20 cellular contexts compared by ENCODE assay signal in the genomic region with DNA sequence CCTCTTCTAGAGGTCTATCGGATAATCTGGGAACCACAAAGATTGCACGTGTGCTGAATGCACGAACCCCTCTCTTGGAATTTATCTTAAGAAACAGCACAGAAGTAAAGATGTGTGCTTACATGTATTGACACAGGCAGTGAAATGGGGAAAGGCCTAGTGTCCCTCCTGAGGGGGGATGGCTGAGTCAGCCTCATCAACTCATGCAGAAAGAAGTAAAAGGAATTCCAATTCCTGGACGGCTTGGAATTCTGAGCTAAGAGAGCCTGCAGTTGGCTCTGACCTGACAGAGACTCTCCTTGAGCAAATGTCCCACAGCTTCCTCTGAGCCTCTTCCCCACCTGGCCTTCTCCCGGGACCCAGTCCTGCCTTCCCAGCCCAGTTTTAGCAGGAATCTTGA.
A peak's percentile ranks its signal among the peaks of the same experiment; 100 is the strongest.
DNase-seq lines count a peak whose midpoint lies in the region; TF ChIP-seq lines count a peak whose summit lies in the region.
"Had no signal": no experiment of that assay in that cellular context is flagged by ENCODE, and none has a peak within 500 bp of the region (broad histone marks: within the 10 kb centered on the region; RNA-seq: fewer than 3 reads in every experiment).

No MANE protein-coding gene starts in this region.

- H3K9me3 ChIP-seq in H9 (ENCODE audit: control insufficient read depth, low read depth, low read length) (no peaks in the 10 kb centered on the region), WERI-Rb-1 (ENCODE audit: severe bottlenecking) (no peaks in the 10 kb centered on the region), BE2C (no peaks in the 10 kb centered on the region)
- H3K9me3 ChIP-seq: A549 had no signal

- no peaks in the 10 kb centered on the region for H4K20me1 ChIP-seq in H9 (ENCODE audit: control insufficient read depth, insufficient read depth, insufficient read length)

- no peak for DNase-seq in H9
- DNase-seq in astrocyte of the hippocampus (ENCODE audit: low read depth, low spot score): peak; percentile 28
- peak; percentile 35 for DNase-seq in kidney glomerular epithelial cell (lab: John Stamatoyannopoulos, UW)
- peak; percentile 63 for DNase-seq in renal cortical epithelial cell (ENCODE audit: low read depth)
- DNase-seq in WERI-Rb-1: no peak
- no peak for DNase-seq in BE2C
- DNase-seq in activated T-helper 1 cell treated with anti-CD3 and anti-CD28 coated beads, Interleukin-12 subunit alpha, Interleukin-12 subunit beta, Interleukin-2, Interleukin-4 antibody, amounts not matched to agents 30 ng/mL and 10 ng/mL and 1 ng/mL, durations not matched to agents 14 hours and 24 hours and 36 hours (ENCODE audit: low spot score): no peak
- DNase-seq: C1 segment of cervical spinal cord; CD8-positive, alpha-beta memory T cell; DMS79 treated with DMSO at 0.1 percent for 48 hours; HCEC 1CT; Kasumi-1; NCI-H1092 treated with DMSO at 0.1 percent for 48 hours; NCI-H146; NCI-H2081; NCI-H510A; NCI-H748 treated with DMSO at 0.1 percent for 48 hours; SIG-M5 had no signal

- no peaks in the 10 kb centered on the region for H3K27me3 Mint-ChIP-seq in H9 (ENCODE audit: low read depth)
- H3K27me3 Mint-ChIP-seq in activated T-helper 1 cell treated with anti-CD3 and anti-CD28 coated beads, Interleukin-12 subunit alpha, Interleukin-12 subunit beta, Interleukin-2, Interleukin-4 antibody, amounts not matched to agents 30 ng/mL and 10 ng/mL and 1 ng/mL, durations not matched to agents 14 hours and 24 hours and 36 hours (ENCODE audit: insufficient read depth): peaks cover 2% of the 10 kb centered on the region
- H3K27me3 Mint-ChIP-seq: CD8-positive, alpha-beta memory T cell had no signal

- H3K4ac ChIP-seq in H9 (ENCODE audit: low read depth, low read length): no peak overlapping the region

- no peak overlapping the region for H3T11ph ChIP-seq in H9 (ENCODE audit: low read length)

- H3K27ac ChIP-seq in H9 (ENCODE audit: insufficient read length, low read depth, low read length): no peak overlapping the region
- no peak overlapping the region for H3K27ac ChIP-seq in WERI-Rb-1
- H3K27ac ChIP-seq: A549, RWPE1 had no signal

- H3K4me1 ChIP-seq in H9 (ENCODE audit: insufficient read depth, low read length) (peaks cover 5% of the 10 kb centered on the region; the same call in 1 of the 2 replicates), BE2C (no peaks in the 10 kb centered on the region)
- H3K4me1 ChIP-seq: A549 had no signal

- H3K79me2 ChIP-seq in H9 (ENCODE audit: insufficient read depth, low read length): no peaks in the 10 kb centered on the region

- no peak overlapping the region for H3K4me3 Mint-ChIP-seq in H9
- no peak overlapping the region for H3K4me3 Mint-ChIP-seq in activated T-helper 1 cell treated with anti-CD3 and anti-CD28 coated beads, Interleukin-12 subunit alpha, Interleukin-12 subunit beta, Interleukin-2, Interleukin-4 antibody, amounts not matched to agents 30 ng/mL and 10 ng/mL and 1 ng/mL, durations not matched to agents 14 hours and 24 hours and 36 hours
- H3K4me3 Mint-ChIP-seq: CD8-positive, alpha-beta memory T cell had no signal

- TF ChIP-seq CTCF in H9 (conservative IDR thresholded peaks at IDR 0.05) (no peak), WERI-Rb-1 (IDR thresholded peaks at IDR 0.05; ENCODE audit: low read depth, low read length) (no peak), BE2C (IDR thresholded peaks at IDR 0.05; ENCODE audit: low read depth, low read length) (no peak)

- no peak overlapping the region for H4K8ac ChIP-seq in H9 (replicated peaks; ENCODE audit: insufficient read length, low read depth, low read length)

- no peaks in the 10 kb centered on the region for H3K36me3 ChIP-seq in WERI-Rb-1
- H3K36me3 ChIP-seq in BE2C: no peaks in the 10 kb centered on the region

- H3K4me3 ChIP-seq in WERI-Rb-1 (ENCODE audit: low read depth, low read length): no peak overlapping the region
- no peak overlapping the region for H3K4me3 ChIP-seq in BE2C (ENCODE audit: low read depth, low read length)
- H3K4me3 ChIP-seq: A549 had no signal

- H2BK20ac ChIP-seq in H9 (ENCODE audit: low read depth, low read length, poor library complexity, severe bottlenecking): no peak overlapping the region

- no peak overlapping the region for H2BK12ac ChIP-seq in H9 (ENCODE audit: insufficient read length, low read depth, low read length)

- no peak overlapping the region for H3K4me2 ChIP-seq in H9 (ENCODE audit: insufficient read depth, insufficient read length, low read length)
- H3K4me2 ChIP-seq: A549 had no signal

- H3K36me3 Mint-ChIP-seq in H9 (ENCODE audit: insufficient read depth in 1 of 3, low read depth in 3 of 3): peaks cover 0 to 7% (median 4%) of the 10 kb centered on the region in 3 experiments; a peak in 3 of 7 replicates
- no peaks in the 10 kb centered on the region for H3K36me3 Mint-ChIP-seq in activated T-helper 1 cell treated with anti-CD3 and anti-CD28 coated beads, Interleukin-12 subunit alpha, Interleukin-12 subunit beta, Interleukin-2, Interleukin-4 antibody, amounts not matched to agents 30 ng/mL and 10 ng/mL and 1 ng/mL, durations not matched to agents 14 hours and 24 hours and 36 hours (ENCODE audit: low read depth)
- H3K36me3 Mint-ChIP-seq: CD8-positive, alpha-beta memory T cell had no signal

- H2AK5ac ChIP-seq in H9 (ENCODE audit: insufficient read length, low read length): no peak overlapping the region

- no peak overlapping the region for H3K56ac ChIP-seq in H9 (ENCODE audit: insufficient read length, low read depth, low read length)

- no peak overlapping the region for H3K14ac ChIP-seq in H9 (ENCODE audit: insufficient read depth, low read length)

- H3K23ac ChIP-seq in H9 (ENCODE audit: insufficient read length, low read depth, low read length): no peak overlapping the region

- no peaks in the 10 kb centered on the region for H3K79me1 ChIP-seq in H9 (ENCODE audit: insufficient read depth, low read depth, low read length, poor library complexity, severe bottlenecking)

- H3K4me1 Mint-ChIP-seq in H9: peaks cover 43 to 49% of the 10 kb centered on the region in 2 experiments
- no peaks in the 10 kb centered on the region for H3K4me1 Mint-ChIP-seq in activated T-helper 1 cell treated with anti-CD3 and anti-CD28 coated beads, Interleukin-12 subunit alpha, Interleukin-12 subunit beta, Interleukin-2, Interleukin-4 antibody, amounts not matched to agents 30 ng/mL and 10 ng/mL and 1 ng/mL, durations not matched to agents 14 hours and 24 hours and 36 hours (ENCODE audit: low read depth)
- H3K4me1 Mint-ChIP-seq: CD8-positive, alpha-beta memory T cell had no signal

- H3K9ac ChIP-seq in H9 (ENCODE audit: extremely low read depth, insufficient read length, low read length): no peak overlapping the region

- no peak overlapping the region for H2AFZ ChIP-seq in H9 (ENCODE audit: low read length)

- peaks cover 3 to 6% of the 10 kb centered on the region in 2 experiments; a peak in 4 of 5 replicates for H3K9me3 Mint-ChIP-seq in H9
- H3K9me3 Mint-ChIP-seq in activated T-helper 1 cell treated with anti-CD3 and anti-CD28 coated beads, Interleukin-12 subunit alpha, Interleukin-12 subunit beta, Interleukin-2, Interleukin-4 antibody, amounts not matched to agents 30 ng/mL and 10 ng/mL and 1 ng/mL, durations not matched to agents 14 hours and 24 hours and 36 hours: no peaks in the 10 kb centered on the region

- H2BK120ac ChIP-seq in H9 (ENCODE audit: low read depth, low read length, poor library complexity, severe bottlenecking): no peak overlapping the region

- no peak overlapping the region for H2BK15ac ChIP-seq in H9 (ENCODE audit: low read depth, low read length)

- H3K27me3 ChIP-seq in H9 (ENCODE audit: insufficient read depth, low read length) (no peaks in the 10 kb centered on the region), WERI-Rb-1 (ENCODE audit: insufficient read depth, low read depth, severe bottlenecking) (no peaks in the 10 kb centered on the region), BE2C (no peaks in the 10 kb centered on the region)

- no peak overlapping the region for H3K18ac ChIP-seq in H9 (ENCODE audit: insufficient read length, low read depth, low read length)

- H3K27ac Mint-ChIP-seq in H9: peak overlapping the region in 2 of 3 experiments; percentile 17 to 76; a peak in 3 of 7 replicates
- H3K27ac Mint-ChIP-seq in activated T-helper 1 cell treated with anti-CD3 and anti-CD28 coated beads, Interleukin-12 subunit alpha, Interleukin-12 subunit beta, Interleukin-2, Interleukin-4 antibody, amounts not matched to agents 30 ng/mL and 10 ng/mL and 1 ng/mL, durations not matched to agents 14 hours and 24 hours and 36 hours: no peak overlapping the region
- H3K27ac Mint-ChIP-seq: CD8-positive, alpha-beta memory T cell had no signal

- no peak overlapping the region for H4K91ac ChIP-seq in H9 (ENCODE audit: insufficient read length, low read depth, low read length)

- H4K5ac ChIP-seq in H9 (ENCODE audit: insufficient read length, low read depth, low read length): no peak overlapping the region

- intact Hi-C loops in activated T-helper 1 cell treated with anti-CD3 and anti-CD28 coated beads, Interleukin-12 subunit alpha, Interleukin-12 subunit beta, Interleukin-2, Interleukin-4 antibody, amounts not matched to agents 30 ng/mL and 10 ng/mL and 1 ng/mL, durations not matched to agents 14 hours and 24 hours and 36 hours (cut with micrococcal nuclease): no loop called here

- H3K23me2 ChIP-seq in H9 (ENCODE audit: insufficient read length, low read depth, low read length, poor library complexity, severe bottlenecking): no peaks in the 10 kb centered on the region

- no peak overlapping the region for H2BK5ac ChIP-seq in H9 (ENCODE audit: insufficient read length, low read length)

- no CpG with 5 or more reads among the region's 5 CpGs for whole genome bisulfite sequencing in H9 (ENCODE audit: extremely low coverage, insufficient read length, low lambda C conversion rate)

Comparison
In these comparisons a context has a peak if more than half of its experiments do, and no peak if none do; other contexts are left out.
1. DNase-seq: peak in astrocyte of the hippocampus (single experiment), kidney glomerular epithelial cell (single experiment) and renal cortical epithelial cell (single experiment); none in H9 (single experiment), WERI-Rb-1 (single experiment), BE2C (single experiment) and activated T-helper 1 cell treated with anti-CD3 and anti-CD28 coated beads, Interleukin-12 subunit alpha, Interleukin-12 subunit beta, Interleukin-2, Interleukin-4 antibody, amounts not matched to agents 30 ng/mL and 10 ng/mL and 1 ng/mL, durations not matched to agents 14 hours and 24 hours and 36 hours (single experiment).